12 cellular contexts compared by ENCODE assay signal in the genomic region with DNA sequence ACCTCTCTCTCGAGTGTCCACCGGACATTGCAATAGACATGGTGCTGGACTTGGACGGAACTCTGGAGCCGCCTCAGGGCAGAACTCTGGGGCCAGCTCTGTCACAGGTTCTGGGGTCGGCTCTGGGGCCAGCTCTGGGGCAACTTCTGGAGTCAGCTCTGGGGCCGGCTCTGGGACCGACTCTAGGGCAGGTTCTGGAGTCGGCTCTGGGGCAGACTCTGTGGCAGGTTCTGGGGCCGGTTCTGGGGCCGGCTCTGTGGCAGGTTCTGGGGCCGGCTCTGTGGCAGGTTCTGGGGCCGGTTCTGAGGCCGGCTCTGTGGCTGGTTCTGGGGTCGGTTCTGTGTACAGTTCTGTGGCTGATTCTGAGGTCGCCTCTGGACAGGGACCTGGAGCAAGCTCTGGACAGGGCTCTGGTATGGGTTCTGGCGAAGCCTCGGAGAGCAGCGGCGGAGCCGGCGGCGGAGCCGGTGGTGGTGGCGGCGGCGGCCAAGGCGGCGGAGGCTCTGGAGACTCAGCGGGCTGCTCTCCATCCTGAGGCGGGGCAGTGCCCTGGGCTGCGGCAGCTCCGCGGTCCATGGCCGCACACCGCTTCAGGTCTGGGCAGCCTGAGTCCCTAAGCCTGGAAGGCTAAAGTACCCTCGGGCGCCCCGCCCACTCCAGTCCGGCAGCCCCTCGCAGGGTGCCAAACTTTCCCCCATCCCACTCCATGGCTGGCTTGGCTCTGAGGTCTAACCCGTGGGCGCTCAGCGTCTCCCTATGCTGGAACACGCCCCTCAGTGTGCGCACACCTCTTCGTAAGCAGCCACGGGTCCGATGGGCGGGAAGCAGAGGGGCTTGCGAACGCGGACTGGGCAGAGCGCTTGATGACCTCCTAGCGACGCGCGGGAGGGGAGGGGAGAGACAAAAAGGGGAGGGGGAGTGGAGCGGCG. TPM values are rescaled to one million over a fixed set of nuclear protein-coding genes. Genes with fewer than 3 reads are reported as not detected.
DNase-seq lines count a peak whose midpoint lies in the region; ATAC-seq, FAIRE-seq and TF ChIP-seq lines count a peak whose summit lies in the region.
"Had no signal": no experiment of that assay in that cellular context is flagged by ENCODE, and none has a peak within 500 bp of the region (broad histone marks: within the 10 kb centered on the region; RNA-seq: fewer than 3 reads in every experiment).

A gene with protein sequence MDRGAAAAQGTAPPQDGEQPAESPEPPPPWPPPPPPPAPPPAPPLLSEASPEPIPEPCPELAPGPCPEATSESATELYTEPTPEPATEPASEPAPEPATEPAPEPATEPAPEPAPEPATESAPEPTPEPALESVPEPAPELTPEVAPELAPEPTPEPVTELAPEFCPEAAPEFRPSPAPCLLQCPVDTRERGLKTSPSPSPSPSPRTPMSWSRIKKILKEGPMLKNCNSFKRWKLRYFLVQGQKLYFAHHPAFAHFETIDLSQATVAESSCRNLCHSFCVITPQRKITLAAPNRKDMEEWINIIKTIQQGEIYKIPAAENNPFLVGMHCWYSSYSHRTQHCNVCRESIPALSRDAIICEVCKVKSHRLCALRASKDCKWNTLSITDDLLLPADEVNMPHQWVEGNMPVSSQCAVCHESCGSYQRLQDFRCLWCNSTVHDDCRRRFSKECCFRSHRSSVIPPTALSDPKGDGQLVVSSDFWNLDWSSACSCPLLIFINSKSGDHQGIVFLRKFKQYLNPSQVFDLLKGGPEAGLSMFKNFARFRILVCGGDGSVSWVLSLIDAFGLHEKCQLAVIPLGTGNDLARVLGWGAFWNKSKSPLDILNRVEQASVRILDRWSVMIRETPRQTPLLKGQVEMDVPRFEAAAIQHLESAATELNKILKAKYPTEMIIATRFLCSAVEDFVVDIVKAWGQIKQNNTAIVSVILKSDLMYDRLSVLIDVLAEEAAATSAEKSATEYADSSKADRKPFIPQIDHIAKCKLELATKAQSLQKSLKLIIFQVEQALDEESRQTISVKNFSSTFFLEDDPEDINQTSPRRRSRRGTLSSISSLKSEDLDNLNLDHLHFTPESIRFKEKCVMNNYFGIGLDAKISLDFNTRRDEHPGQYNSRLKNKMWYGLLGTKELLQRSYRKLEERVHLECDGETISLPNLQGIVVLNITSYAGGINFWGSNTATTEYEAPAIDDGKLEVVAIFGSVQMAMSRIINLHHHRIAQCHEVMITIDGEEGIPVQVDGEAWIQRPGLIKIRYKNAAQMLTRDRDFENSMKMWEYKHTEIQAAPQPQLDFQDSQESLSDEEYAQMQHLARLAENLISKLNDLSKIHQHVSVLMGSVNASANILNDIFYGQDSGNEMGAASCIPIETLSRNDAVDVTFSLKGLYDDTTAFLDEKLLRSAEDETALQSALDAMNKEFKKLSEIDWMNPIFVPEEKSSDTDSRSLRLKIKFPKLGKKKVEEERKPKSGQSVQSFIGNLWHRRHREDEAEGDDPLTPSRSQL (minus strand): TSS at position 723 of the 929 bp plus-strand sequence. CDS start 147 bp downstream, at position 576.

- H3K27ac ChIP-seq in coronary artery (no peak within 1 kb of the TSS), mesendoderm (ENCODE audit: low read depth, low read length) (no peak within 1 kb of the TSS)

- peak within 1 kb of the TSS; percentile 52 for H3K4me3 ChIP-seq in coronary artery
- H3K4me3 ChIP-seq in mesendoderm (ENCODE audit: low read length) = peak within 1 kb of the TSS; percentile 23
- H3K4me3 ChIP-seq: K562 had no signal

- H2AK5ac ChIP-seq in mesendoderm (ENCODE audit: low read length) = no peak within 1 kb of the TSS

- H4K8ac ChIP-seq in mesendoderm (ENCODE audit: low read depth, low read length) = no peak within 1 kb of the TSS

- no peak within 1 kb of the TSS for H3K23ac ChIP-seq in mesendoderm (ENCODE audit: low read length)

- no peak within 1 kb of the TSS for H4K5ac ChIP-seq in mesendoderm (ENCODE audit: low read length)

- H3K4ac ChIP-seq in mesendoderm (ENCODE audit: low read depth, low read length) = no peak within 1 kb of the TSS

- TF ChIP-seq CTCF in coronary artery (IDR thresholded peaks at IDR 0.05) = no peak

- no peak within 1 kb of the TSS for H2BK120ac ChIP-seq in mesendoderm (ENCODE audit: low read depth, low read length)

- H2BK5ac ChIP-seq in mesendoderm (ENCODE audit: low read length) = no peak within 1 kb of the TSS

- peaks cover 2% of the 10 kb centered on the region for H3K4me1 ChIP-seq in mesendoderm (ENCODE audit: control insufficient read depth, low read depth, low read length)

- peak; percentile 77 for FAIRE-seq in urothelium cell line (lab: Jason Lieb, UNC)
- FAIRE-seq: K562 had no signal

- H3K79me1 ChIP-seq in mesendoderm (ENCODE audit: low read length) = no peaks in the 10 kb centered on the region

- peak within 1 kb of the TSS; percentile 73 for H3K56ac ChIP-seq in mesendoderm (ENCODE audit: low read length)

- peak; percentile 2 for DNase-seq in stimulated activated CD4-positive, alpha-beta T cell treated with anti-CD3 and anti-CD28 coated beads, Interleukin-15, amount 100 ng/mL, for 24 hours
- no peak for DNase-seq in stimulated activated CD4-positive, alpha-beta T cell treated with anti-CD3 and anti-CD28 coated beads, Interleukin-2, amount 100 ng/mL, for 48 hours
- DNase-seq in coronary artery (ENCODE audit: low spot score) = no peak
- peak; percentile 89 for DNase-seq in mesendoderm
- peak; percentile 64 for DNase-seq in urothelium cell line (ENCODE audit: low spot score)
- DNase-seq in cerebellar cortex (ENCODE audit: low spot score) = no peak
- DNase-seq: C1 segment of cervical spinal cord; stimulated activated CD4-positive, alpha-beta T cell treated with anti-CD3 and anti-CD28 coated beads, Interleukin-1b, Interleukin-23, amount 100 ng/mL, for 48 hours; substantia nigra had no signal

- no peak within 1 kb of the TSS for H3K18ac ChIP-seq in mesendoderm (ENCODE audit: low read length)

- no peak for ATAC-seq in GM18907 (IDR thresholded peaks at IDR 0.05; ENCODE audit: unreplicated experiment)
- ATAC-seq in HG03521 (IDR thresholded peaks at IDR 0.05; ENCODE audit: unreplicated experiment) = no peak
- ATAC-seq: K562 had no signal

- H3K4me2 ChIP-seq in mesendoderm (ENCODE audit: low read length) = peak within 1 kb of the TSS; percentile 50

- WGBS in mesendoderm (ENCODE audit: extremely low coverage, insufficient coverage, low lambda C conversion rate) = no CpG with 5 or more reads among the region's 59 CpGs

- H3K27me3 ChIP-seq in mesendoderm (ENCODE audit: insufficient read depth, low read length, poor library complexity) = peaks cover 12% of the 10 kb centered on the region

- no peak within 1 kb of the TSS for H2BK15ac ChIP-seq in mesendoderm (replicated peaks; ENCODE audit: low read depth)

- no peaks in the 10 kb centered on the region for H3K36me3 ChIP-seq in mesendoderm (ENCODE audit: control insufficient read depth, insufficient read depth, low read length)

- H3K79me2 ChIP-seq in mesendoderm (ENCODE audit: control insufficient read depth, insufficient read depth, low read length) = no peaks in the 10 kb centered on the region

- no peak within 1 kb of the TSS for H3K9ac ChIP-seq in mesendoderm (ENCODE audit: low read length)

RNA-seq across cellular contexts. Expression of the gene that starts here (rescaled TPM):
- polyA plus RNA-seq in mesendoderm (2013, experiment 1 of 2) = 0.79 TPM
- 0.81 TPM for polyA plus RNA-seq in mesendoderm (2013, experiment 2 of 2)
- polyA plus RNA-seq: K562 had no signal

Comparison
In these comparisons a context has a peak if more than half of its experiments do, and no peak if none do; other contexts are left out.
1. DNase-seq: peak in stimulated activated CD4-positive, alpha-beta T cell treated with anti-CD3 and anti-CD28 coated beads, Interleukin-15, amount 100 ng/mL, for 24 hours (single experiment), mesendoderm (single experiment) and urothelium cell line (single experiment); none in stimulated activated CD4-positive, alpha-beta T cell treated with anti-CD3 and anti-CD28 coated beads, Interleukin-2, amount 100 ng/mL, for 48 hours (0 of 2), coronary artery (single experiment) and cerebellar cortex (single experiment).